Comparison of ENCODE assay signal across 13 cellular contexts in the genomic region with DNA sequence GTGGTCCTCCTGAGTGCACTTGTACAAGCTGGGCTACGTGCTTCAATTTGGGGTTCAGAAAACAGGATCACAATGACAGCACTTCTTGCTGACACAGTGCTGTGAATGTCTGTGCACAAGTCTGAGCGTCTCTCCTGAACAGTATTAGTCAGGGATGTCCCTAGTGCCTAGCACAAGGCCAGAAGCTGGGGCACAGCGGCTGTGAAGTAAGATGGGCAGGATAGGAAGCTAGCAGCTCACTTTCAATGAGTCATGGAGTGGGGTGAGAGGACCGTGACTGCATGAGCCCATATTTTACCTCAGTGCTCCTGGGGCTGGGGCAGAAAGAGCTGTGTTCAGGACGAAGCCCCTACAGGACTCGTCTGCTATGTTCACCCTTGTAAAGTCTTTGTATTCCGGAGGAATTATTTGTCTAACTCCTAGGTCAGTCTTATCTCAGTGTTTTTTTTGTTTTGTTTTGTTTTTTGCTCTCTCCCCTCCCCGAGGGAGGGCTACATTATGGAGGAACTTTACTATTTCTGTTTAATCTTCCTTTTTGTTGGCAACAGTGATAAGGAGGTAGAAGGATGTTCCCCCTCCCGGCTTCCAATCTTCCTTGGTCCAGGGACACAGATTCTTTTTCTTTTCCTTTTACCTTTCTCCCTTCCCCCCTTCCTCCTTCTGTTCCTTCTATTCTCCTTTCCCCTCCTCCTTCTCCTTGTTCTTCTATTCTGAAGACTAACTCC. TPM values are rescaled to one million over a fixed set of nuclear protein-coding genes. Genes with fewer than 3 reads are reported as not detected.
DNase-seq lines count a peak whose midpoint lies in the region; ATAC-seq and TF ChIP-seq lines count a peak whose summit lies in the region.
"Had no signal": no experiment of that assay in that cellular context is flagged by ENCODE, and none has a peak within 500 bp of the region (broad histone marks: within the 10 kb centered on the region; RNA-seq: fewer than 3 reads in every experiment).

No MANE protein-coding gene starts in this region.

- TF ChIP-seq EP300 in stomach (IDR thresholded peaks at IDR 0.05): no peak

- no peak overlapping the region for H3K4me3 ChIP-seq in RWPE2 (ENCODE audit: severe bottlenecking)
- H3K4me3 ChIP-seq in fibroblast of mammary gland (ENCODE audit: control insufficient read depth, low read depth, low read length): no peak overlapping the region
- no peak overlapping the region for H3K4me3 ChIP-seq in stomach
- H3K4me3 ChIP-seq: thoracic aorta had no signal

- no peaks in the 10 kb centered on the region for H3K9me3 ChIP-seq in RWPE2 (ENCODE audit: severe bottlenecking)
- no peaks in the 10 kb centered on the region for H3K9me3 ChIP-seq in stomach
- H3K9me3 ChIP-seq: thoracic aorta had no signal

- intact Hi-C loops in stomach (cut with DNase I; ENCODE audit: low total_unique reads): no loop called here

- H3K27me3 ChIP-seq in RWPE2 (ENCODE audit: insufficient read depth, poor library complexity, severe bottlenecking) (no peaks in the 10 kb centered on the region), stomach (no peaks in the 10 kb centered on the region)

- H3K4me1 ChIP-seq in RWPE2 (ENCODE audit: insufficient read depth, poor library complexity, severe bottlenecking) (peaks cover 34% of the 10 kb centered on the region), stomach (peaks cover 18 to 52% (median 46%) of the 10 kb centered on the region in 4 donors)

- H3K36me3 ChIP-seq in RWPE2 (ENCODE audit: low read depth) (no peaks in the 10 kb centered on the region), stomach (no peaks in the 10 kb centered on the region)
- H3K36me3 ChIP-seq: thoracic aorta had no signal

- TF ChIP-seq POLR2A in stomach (IDR thresholded peaks at IDR 0.05): no peak

- ATAC-seq in RWPE2 (ENCODE audit: low read depth): peak; percentile 65
- no peak for ATAC-seq in GM19324 (IDR thresholded peaks at IDR 0.05; ENCODE audit: low FRiP score, unreplicated experiment)

- TF ChIP-seq CTCF in RWPE2 (IDR thresholded peaks at IDR 0.05; ENCODE audit: poor library complexity, severe bottlenecking) (no peak), fibroblast of mammary gland (conservative IDR thresholded peaks at IDR 0.05; ENCODE audit: control insufficient read depth, insufficient read depth, low read depth, low read length) (no peak), stomach (IDR thresholded peaks at IDR 0.05) (no peak)

- WGBS in stomach, 5 donors: 43 to 60% (median 53%) methylated on average over 9 of the region's 9 CpGs

- peak overlapping the region; percentile 56 for H3K27ac ChIP-seq in RWPE2 (ENCODE audit: poor library complexity, severe bottlenecking)
- H3K27ac ChIP-seq in stomach: peak overlapping the region in 4 of 5 donors; percentile 26 to 88 (median 58)
- H3K27ac ChIP-seq: 22Rv1, thoracic aorta had no signal

- DNase-seq in NCI-H1694 treated with DMSO at 0.1 percent for 48 hours (lab: John Stamatoyannopoulos, UW) (peak; percentile 2), NCI-H1694 (lab: John Stamatoyannopoulos, UW) (no peak), RWPE2 (ENCODE audit: low spot score) (no peak), fibroblast of mammary gland (ENCODE audit: low read depth) (peak; percentile 64), stomach (no peak), globus pallidus (ENCODE audit: low spot score) (no peak), NCI-H524 (lab: John Stamatoyannopoulos, UW) (no peak)
- DNase-seq: kidney, NCI-H1436 treated with DMSO at 0.1 percent for 48 hours, SW 1271 had no signal

RNA-seq across cellular contexts. Expression of gene LRMDA, which starts 2.8 kb away (rescaled TPM):
- total RNA-seq in stomach: 10 to 100 TPM in 1 of 5 donors, 1 to 10 TPM in 3, not detected in 1; 1.3 to 13.6 (median 6.5) TPM
- 10 to 100 TPM; 16.9 to 30.2 (median 24.7) TPM for polyA plus RNA-seq in stomach

RNA-seq across cellular contexts. Expression of gene ZNF503, which starts 27.0 kb away (rescaled TPM):
- 10 to 100 TPM in 2 of 5 donors, 1 to 10 TPM in 3; 3.5 to 24.1 (median 8.2) TPM for total RNA-seq in stomach
- 10 to 100 TPM; 10.5 to 16.2 (median 15.1) TPM for polyA plus RNA-seq in stomach

Comparison
In these comparisons a context has a peak if more than half of its experiments do, and no peak if none do; other contexts are left out.
1. DNase-seq: peak in NCI-H1694 treated with DMSO at 0.1 percent for 48 hours (single experiment) and fibroblast of mammary gland (single experiment); none in NCI-H1694 (single experiment), RWPE2 (single experiment), stomach (single experiment), globus pallidus (single experiment) and NCI-H524 (0 of 2).